ENCODE assay signal across 8 cellular contexts in genomic region chr4:2787230-2788100, GRCh38. TPM values are rescaled to one million over a fixed set of nuclear protein-coding genes. Genes with fewer than 3 reads are reported as not detected.
A peak's percentile ranks its signal among the peaks of the same experiment; 100 is the strongest.
DNase-seq lines count a peak whose midpoint lies in the region; ATAC-seq, FAIRE-seq and TF ChIP-seq lines count a peak whose summit lies in the region.

No MANE protein-coding gene starts in this region.

- peaks cover 0 to 6% of the 10 kb centered on the region in 2 experiments; a peak in 2 of 5 replicates for H3K27me3 ChIP-seq in K562 (ENCODE audit: control insufficient read depth in 2 of 2, insufficient read depth in 2 of 2, low read length in 2 of 2)
- no peaks in the 10 kb centered on the region for H3K27me3 ChIP-seq in osteoblast (ENCODE audit: insufficient read depth, low read length)

- H2AFZ ChIP-seq in K562 (ENCODE audit: low read depth, low read length) (peak overlapping the region; percentile 51; the same call in 1 of the 2 replicates), osteoblast (ENCODE audit: low read length) (no peak overlapping the region)

- WGBS in K562 (ENCODE audit: insufficient coverage, low coverage, missing lambda C conversion rate): 49% methylated on average over 12 of the region's 18 CpGs

- ATAC-seq in GM18498 (IDR thresholded peaks at IDR 0.05; ENCODE audit: unreplicated experiment) (peak; percentile 78), K562 (no peak)

- TF ChIP-seq POLR2A in NB4 (IDR thresholded peaks at IDR 0.05; ENCODE audit: extremely low read depth, insufficient read length) (no peak), K562 (conservative IDR thresholded peaks at IDR 0.05) (no peak)

- in situ Hi-C loops in K562 (cut with MboI): no loop called here

- no peak overlapping the region for H3K4me3 ChIP-seq in HEK293 (ENCODE audit: low read depth, low read length)
- H3K4me3 ChIP-seq in NB4 (ENCODE audit: low read depth, low read length): no peak overlapping the region
- H3K4me3 ChIP-seq in K562: no peak overlapping the region
- H3K4me3 ChIP-seq in osteoblast (ENCODE audit: insufficient read depth, low read length): no peak overlapping the region

- no peaks in the 10 kb centered on the region for H3K9me1 ChIP-seq in K562 (ENCODE audit: control insufficient read depth, insufficient read depth, low read length)

- TF ChIP-seq EP300 in K562 (IDR thresholded peaks at IDR 0.05; ENCODE audit: low read length): no peak

- H4K20me1 ChIP-seq in K562 (replicated peaks; ENCODE audit: control insufficient read depth, insufficient read depth, low read length): no peaks in the 10 kb centered on the region; the same call in 1 of the 2 replicates
- H4K20me1 ChIP-seq in osteoblast (ENCODE audit: insufficient read depth, low read length): no peaks in the 10 kb centered on the region

- no peak for FAIRE-seq in K562 (lab: Jason Lieb, UNC)
- no peak for FAIRE-seq in D721Med (lab: Jason Lieb, UNC)

- DNase-seq in NB4 (ENCODE audit: low read depth) (peak; percentile 98), K562 (ENCODE audit: extremely low read depth in 1 of 4, low spot score in 3 of 4) (no peak), osteoblast (ENCODE audit: insufficient read length, low spot score, missing footprints) (peak; percentile 72), D721Med (ENCODE audit: insufficient read length, low spot score) (no peak), NCI-H2227 treated with DMSO at 0.1 percent for 48 hours (lab: John Stamatoyannopoulos, UW) (no peak), dermis blood vessel endothelial cell (no peak)

- no peaks in the 10 kb centered on the region for H3K9me3 ChIP-seq in HEK293 (ENCODE audit: control insufficient read depth, insufficient read depth, low read depth, low read length)
- H3K9me3 ChIP-seq in K562 (replicated peaks; ENCODE audit: control insufficient read depth, insufficient read depth, low read depth, low read length): no peaks in the 10 kb centered on the region; the same call in 1 of the 2 replicates
- no peaks in the 10 kb centered on the region for H3K9me3 ChIP-seq in osteoblast (ENCODE audit: low read depth, low read length)

- no TSS peak for BruUV-seq in K562 (replicated peaks; lab: Mats Ljungman, UMichigan)

- intact Hi-C loops in K562 (cut with micrococcal nuclease): no loop called here

- POLR2A ChIA-PET in HEK293 (lab: Yijun Ruan, JAX): no interaction called here
- POLR2A ChIA-PET in K562 (lab: Yijun Ruan, JAX): interaction anchor here (0.6 to 0.8 kb wide), 2 partner anchors 9 to 337 kb away, joined by 3 read pairs; no protein-coding TSS in a partner anchor

- TF ChIP-seq CTCF in HEK293 (tag by site-specific recombination; IDR thresholded peaks at IDR 0.05) (no peak), NB4 (IDR thresholded peaks at IDR 0.05; ENCODE audit: low read depth, low read length) (peak; percentile 24), K562 (IDR thresholded peaks at IDR 0.05 in 2 of 3, conservative IDR thresholded peaks at IDR 0.05 in 1 of 3; ENCODE audit: insufficient read depth in 2 of 3, low read depth in 1 of 3, low read length in 3 of 3) (no peak), osteoblast (IDR thresholded peaks at IDR 0.05; ENCODE audit: extremely low read depth, low read depth, low read length) (no peak), D721Med (IDR thresholded peaks at IDR 0.05; ENCODE audit: insufficient read depth, missing control alignments) (no peak)

- H3K4me2 ChIP-seq in K562 (ENCODE audit: insufficient read depth, low read length): no peak overlapping the region
- no peak overlapping the region for H3K4me2 ChIP-seq in osteoblast (ENCODE audit: insufficient read depth, low read length)

- H3K4me1 ChIP-seq in HEK293 (ENCODE audit: control insufficient read depth, insufficient read depth, low read length) (no peaks in the 10 kb centered on the region), K562 (replicated peaks in 1 of 2; ENCODE audit: control insufficient read depth in 2 of 2, insufficient read depth in 2 of 2, low read length in 2 of 2) (peaks cover 0 to 55% of the 10 kb centered on the region in 2 experiments; a peak in 4 of 5 replicates), osteoblast (ENCODE audit: insufficient read depth, low read length) (no peaks in the 10 kb centered on the region)

- CTCF ChIA-PET in HEK293 (lab: Yijun Ruan, JAX): no interaction called here
- CTCF ChIA-PET in K562 (lab: Yijun Ruan, JAX; ENCODE audit: low intra/inter-chr PET ratio): no interaction called here

- peak overlapping the region in 1 of 2 experiments; percentile 75; a peak in 2 of 4 replicates for H3K9ac ChIP-seq in K562 (ENCODE audit: insufficient read depth in 1 of 2, low read depth in 2 of 2, low read length in 2 of 2)

- TF ChIP-seq RAD21 in K562 (CRISPR knock-in tag; conservative IDR thresholded peaks at IDR 0.05 in 1 of 2, IDR thresholded peaks at IDR 0.05 in 1 of 2): no peak

- H3K36me3 ChIP-seq in HEK293 (ENCODE audit: control insufficient read depth in 2 of 2, insufficient read depth in 1 of 2, low read length in 2 of 2): no peaks in the 10 kb centered on the region
- H3K36me3 ChIP-seq in K562 (ENCODE audit: control insufficient read depth, insufficient read depth, low read length): no peaks in the 10 kb centered on the region
- H3K36me3 ChIP-seq in osteoblast (ENCODE audit: insufficient read depth, low read length): no peaks in the 10 kb centered on the region

- H3K79me2 ChIP-seq in K562 (ENCODE audit: control insufficient read depth, insufficient read depth, low read length) (no peaks in the 10 kb centered on the region), osteoblast (ENCODE audit: insufficient read depth, low read length) (no peaks in the 10 kb centered on the region)

- H3K27ac ChIP-seq in HEK293 (ENCODE audit: extremely low read depth, low read depth, low read length) (no peak overlapping the region), K562 (ENCODE audit: extremely low read depth, low read depth, low read length) (no peak overlapping the region), osteoblast (ENCODE audit: low read depth, low read length) (no peak overlapping the region)

RNA-seq across cellular contexts. Expression of gene SH3BP2, which starts 5.4 kb away (rescaled TPM):
- 49.1 and 137 TPM in 2 replicates for total RNA-seq in K562 (2011; cell fraction: chromatin; rRNA removed; ENCODE audit: low replicate concordance)
- total RNA-seq in K562 (2011; cell fraction: nucleolus; rRNA removed): 57.9 and 62.0 TPM in 2 replicates
- 59.4 and 93.7 TPM in 2 replicates for total RNA-seq in K562 (2011; cell fraction: nucleoplasm; rRNA removed)
- total RNA-seq in K562 (2014; rRNA removed): 9.7 and 15.9 TPM in 2 replicates
- 3.7 and 3.9 TPM in 2 replicates for total RNA-seq in K562 (2014; rRNA removed; fragmentation: Illumina TruSeq; extraction: Trizol)
- total RNA-seq in K562 (2015; rRNA removed; fragmentation: Illumina TruSeq; extraction: Trizol): 3.5 and 5.6 TPM in 2 replicates
- total RNA-seq in K562 (2021): 10.8 and 16.0 TPM in 2 replicates
- 9.6 and 13.9 TPM in 2 replicates for polyA plus RNA-seq in K562 (2011; rRNA removed)
- polyA plus RNA-seq in K562 (2011; cell fraction: cytosol; rRNA removed): 10.6 and 10.7 TPM in 2 replicates
- polyA plus RNA-seq in K562 (2011; cell fraction: nucleus; rRNA removed): 88.6 and 117 TPM in 2 replicates
- 4.4 and 18.7 TPM in 2 replicates for polyA plus RNA-seq in K562 (2012)
- 5.1 and 10.9 TPM in 2 replicates for polyA plus RNA-seq in K562 (2014; fragmentation: Illumina TruSeq; extraction: Trizol)
- under 1 TPM; 0.34 to 0.72 TPM for polyA plus RNA-seq in K562 (2014; fragmentation: Nextera tagmentation; extraction: Ambion mirVana)
- polyA plus RNA-seq in K562 (2014; rRNA removed): 14.2 and 17.6 TPM in 2 replicates
- polyA minus RNA-seq in K562 (2011; rRNA and poly(A)+ RNA removed): 18.0 and 41.6 TPM in 2 replicates
- 5.7 and 10.8 TPM in 2 replicates for polyA minus RNA-seq in K562 (2011; cell fraction: cytosol; rRNA and poly(A)+ RNA removed)
- 26.8 and 33.3 TPM in 2 replicates for polyA minus RNA-seq in K562 (2011; cell fraction: nucleus; rRNA and poly(A)+ RNA removed)
- total RNA-seq in osteoblast: 26.4 and 28.0 TPM in 2 replicates
- total RNA-seq in dermis blood vessel endothelial cell: 26.4 and 29.6 TPM in 2 replicates

RNA-seq across cellular contexts. Expression of gene TNIP2, which starts 31.3 kb away (rescaled TPM):
- 24.5 and 78.1 TPM in 2 replicates for total RNA-seq in K562 (2011; cell fraction: chromatin; rRNA removed; ENCODE audit: low replicate concordance)
- total RNA-seq in K562 (2011; cell fraction: nucleolus; rRNA removed): 49.7 and 54.7 TPM in 2 replicates
- 30.4 and 33.4 TPM in 2 replicates for total RNA-seq in K562 (2011; cell fraction: nucleoplasm; rRNA removed)
- total RNA-seq in K562 (2014; rRNA removed) (42.6 and 46.7 TPM in 2 replicates), K562 (2014; rRNA removed; fragmentation: Illumina TruSeq; extraction: Trizol) (11.6 and 13.1 TPM in 2 replicates), K562 (2015; rRNA removed; fragmentation: Illumina TruSeq; extraction: Trizol) (19.5 and 21.9 TPM in 2 replicates), K562 (2021) (32.2 and 35.8 TPM in 2 replicates), osteoblast (37.7 and 44.9 TPM in 2 replicates), dermis blood vessel endothelial cell (119 and 122 TPM in 2 replicates)
- polyA plus RNA-seq in K562 (2011; rRNA removed) (17.5 and 21.8 TPM in 2 replicates), K562 (2014; fragmentation: Illumina TruSeq; extraction: Trizol) (12.1 and 18.3 TPM in 2 replicates), K562 (2014; fragmentation: Nextera tagmentation; extraction: Ambion mirVana) (1 to 10 TPM in 1 of 2 experiments, under 1 TPM in 1; 0.61 to 1.1 TPM), K562 (2014; rRNA removed) (38.1 and 38.2 TPM in 2 replicates)
- polyA plus RNA-seq in K562 (2011; cell fraction: cytosol; rRNA removed): 16.5 and 28.2 TPM in 2 replicates
- polyA plus RNA-seq in K562 (2011; cell fraction: nucleus; rRNA removed): 49.0 and 90.0 TPM in 2 replicates
- polyA plus RNA-seq in K562 (2012): 30.8 and 32.9 TPM in 2 replicates
- polyA minus RNA-seq in K562 (2011; rRNA and poly(A)+ RNA removed): 10.0 and 16.8 TPM in 2 replicates
- polyA minus RNA-seq in K562 (2011; cell fraction: cytosol; rRNA and poly(A)+ RNA removed): 13.7 and 14.7 TPM in 2 replicates
- 16.4 and 17.5 TPM in 2 replicates for polyA minus RNA-seq in K562 (2011; cell fraction: nucleus; rRNA and poly(A)+ RNA removed)

RNA-seq across cellular contexts. Expression of gene ADD1, which starts 56.2 kb away (rescaled TPM):
- 289 and 338 TPM in 2 replicates for total RNA-seq in K562 (2011; cell fraction: chromatin; rRNA removed; ENCODE audit: low replicate concordance)
- 122 and 133 TPM in 2 replicates for total RNA-seq in K562 (2011; cell fraction: nucleolus; rRNA removed)
- total RNA-seq in K562 (2011; cell fraction: nucleoplasm; rRNA removed): 186 and 236 TPM in 2 replicates
- total RNA-seq in K562 (2014; rRNA removed) (104 and 140 TPM in 2 replicates), K562 (2014; rRNA removed; fragmentation: Illumina TruSeq; extraction: Trizol) (67.1 and 80.8 TPM in 2 replicates), K562 (2015; rRNA removed; fragmentation: Illumina TruSeq; extraction: Trizol) (74.0 and 76.9 TPM in 2 replicates), K562 (2021) (145 and 153 TPM in 2 replicates), osteoblast (200 and 204 TPM in 2 replicates), dermis blood vessel endothelial cell (168 and 270 TPM in 2 replicates)
- polyA plus RNA-seq in K562 (2011; rRNA removed) (72.4 and 77.0 TPM in 2 replicates), K562 (2014; fragmentation: Illumina TruSeq; extraction: Trizol) (99.7 and 110 TPM in 2 replicates), K562 (2014; fragmentation: Nextera tagmentation; extraction: Ambion mirVana) (10 to 100 TPM; 17.5 to 20.7 TPM), K562 (2014; rRNA removed) (87.7 and 121 TPM in 2 replicates)
- 85.9 and 111 TPM in 2 replicates for polyA plus RNA-seq in K562 (2011; cell fraction: cytosol; rRNA removed)
- polyA plus RNA-seq in K562 (2011; cell fraction: nucleus; rRNA removed): 164 and 189 TPM in 2 replicates
- 141 and 159 TPM in 2 replicates for polyA plus RNA-seq in K562 (2012)
- 65.9 and 67.4 TPM in 2 replicates for polyA minus RNA-seq in K562 (2011; rRNA and poly(A)+ RNA removed)
- polyA minus RNA-seq in K562 (2011; cell fraction: cytosol; rRNA and poly(A)+ RNA removed): 46.7 and 62.1 TPM in 2 replicates
- 57.5 and 58.6 TPM in 2 replicates for polyA minus RNA-seq in K562 (2011; cell fraction: nucleus; rRNA and poly(A)+ RNA removed)

Comparison
In these comparisons a context has a peak if more than half of its experiments do, and no peak if none do; other contexts are left out.
1. DNase-seq: peak in NB4 (single experiment) and osteoblast (single experiment); none in K562 (0 of 4), D721Med (single experiment), NCI-H2227 treated with DMSO at 0.1 percent for 48 hours (single experiment) and dermis blood vessel endothelial cell (single experiment).